ENCODE assay signal across 11 cellular contexts in genomic region chr12:80632835-80633234, GRCh38.
A peak's percentile ranks its signal among the peaks of the same experiment; 100 is the strongest.
DNase-seq lines count a peak whose midpoint lies in the region; ATAC-seq and TF ChIP-seq lines count a peak whose summit lies in the region.
"Had no signal": no experiment of that assay in that cellular context is flagged by ENCODE, and none has a peak within 500 bp of the region (broad histone marks: within the 10 kb centered on the region; RNA-seq: fewer than 3 reads in every experiment).

No MANE protein-coding gene starts in this region.

- no peak overlapping the region for H3K27ac ChIP-seq in A673 (ENCODE audit: low read depth, low read length, poor library complexity, severe bottlenecking)
- no peak overlapping the region for H3K27ac ChIP-seq in OCI-LY1 (ENCODE audit: low read depth, low read length, poor library complexity, severe bottlenecking)

- no peaks in the 10 kb centered on the region for H3K36me3 Mint-ChIP-seq in CD14-positive monocyte
- no peaks in the 10 kb centered on the region for H3K36me3 Mint-ChIP-seq in natural killer cell treated with Interleukin-12 subunit alpha and Interleukin-12 subunit beta and Interleukin-15 and Interleukin-18, amount 100 ng/mL, for 72 hours

- intact Hi-C loops in A673 (cut with micrococcal nuclease; ENCODE audit: unreplicated experiment) (no loop called here), CD14-positive monocyte (cut with micrococcal nuclease) (no loop called here)

- no peak overlapping the region for H3K27ac Mint-ChIP-seq in CD14-positive monocyte
- H3K27ac Mint-ChIP-seq in natural killer cell treated with Interleukin-12 subunit alpha and Interleukin-12 subunit beta and Interleukin-15 and Interleukin-18, amount 100 ng/mL, for 72 hours, result no peak overlapping the region

- no peaks in the 10 kb centered on the region for H3K9me2 ChIP-seq in OCI-LY1 (ENCODE audit: low read depth, low read length)

- H3F3A ChIP-seq in OCI-LY1 (ENCODE audit: insufficient read depth, low read length), result no peaks in the 10 kb centered on the region

- no peak overlapping the region for H2AFZ ChIP-seq in OCI-LY1 (ENCODE audit: low read length)

- no peaks in the 10 kb centered on the region for H3K36me3 ChIP-seq in A673 (ENCODE audit: insufficient read depth, low read length, poor library complexity, severe bottlenecking)
- no peaks in the 10 kb centered on the region for H3K36me3 ChIP-seq in OCI-LY1 (ENCODE audit: insufficient read depth, low read length)

- no peak overlapping the region for H3K4me3 Mint-ChIP-seq in CD14-positive monocyte
- no peak overlapping the region for H3K4me3 Mint-ChIP-seq in natural killer cell treated with Interleukin-12 subunit alpha and Interleukin-12 subunit beta and Interleukin-15 and Interleukin-18, amount 100 ng/mL, for 72 hours
- H3K4me3 Mint-ChIP-seq: central memory CD8-positive, alpha-beta T cell had no signal

- TF ChIP-seq CTCF in A673 (conservative IDR thresholded peaks at IDR 0.05; ENCODE audit: low read depth, low read length) (peak; percentile 57), GM13976 (IDR thresholded peaks at IDR 0.05; ENCODE audit: borderline replicate concordance, control extremely low read depth, extremely low read depth, insufficient read depth, missing control alignments) (peak; percentile 27), OCI-LY1 (IDR thresholded peaks at IDR 0.05; ENCODE audit: low read length) (peak; percentile 46; the same call in 1 of the 2 replicates), CD14-positive monocyte (IDR thresholded peaks at IDR 0.05) (no peak)

- H3K79me2 ChIP-seq in OCI-LY1 (ENCODE audit: insufficient read depth, low read length), result no peaks in the 10 kb centered on the region

- H3K27me3 Mint-ChIP-seq in CD14-positive monocyte (ENCODE audit: low read depth in 3 of 3), result peaks cover 0 to 3% (median 1%) of the 10 kb centered on the region in 3 donors
- no peaks in the 10 kb centered on the region for H3K27me3 Mint-ChIP-seq in natural killer cell treated with Interleukin-12 subunit alpha and Interleukin-12 subunit beta and Interleukin-15 and Interleukin-18, amount 100 ng/mL, for 72 hours
- H3K27me3 Mint-ChIP-seq: central memory CD8-positive, alpha-beta T cell had no signal

- POLR2A ChIA-PET in A673 (lab: Charles Lee; ENCODE audit: low non-redundant PET), result no interaction called here

- CTCF ChIA-PET in A673 (lab: Charles Lee), result no interaction called here

- no peak for ATAC-seq in GM18861 (IDR thresholded peaks at IDR 0.05; ENCODE audit: unreplicated experiment)
- ATAC-seq in natural killer cell treated with Interleukin-12 subunit alpha and Interleukin-12 subunit beta and Interleukin-15 and Interleukin-18, amount 100 ng/mL, for 72 hours, result no peak
- ATAC-seq: mucosa of descending colon had no signal

- in situ Hi-C loops in GM13976 (cut with MboI; ENCODE audit: low sequenced_read_pairs, unreplicated experiment), result no loop called here

- H3K4me1 Mint-ChIP-seq in CD14-positive monocyte, result no peaks in the 10 kb centered on the region
- H3K4me1 Mint-ChIP-seq in natural killer cell treated with Interleukin-12 subunit alpha and Interleukin-12 subunit beta and Interleukin-15 and Interleukin-18, amount 100 ng/mL, for 72 hours (ENCODE audit: low read depth in 2 of 2), result no peaks in the 10 kb centered on the region
- H3K4me1 Mint-ChIP-seq: central memory CD8-positive, alpha-beta T cell had no signal

- H3K9me3 Mint-ChIP-seq in CD14-positive monocyte, result no peaks in the 10 kb centered on the region
- H3K9me3 Mint-ChIP-seq in natural killer cell treated with Interleukin-12 subunit alpha and Interleukin-12 subunit beta and Interleukin-15 and Interleukin-18, amount 100 ng/mL, for 72 hours, result peaks cover 14% of the 10 kb centered on the region

- DNase-seq in A673 (ENCODE audit: low spot score) (peak; percentile 54), GM13976 (ENCODE audit: low spot score) (no peak), glomerular visceral epithelial cell (ENCODE audit: extremely low spot score) (peak; percentile 5), CD14-positive monocyte (ENCODE audit: low spot score) (no peak)
- DNase-seq in stimulated activated CD4-positive, alpha-beta T cell treated with anti-CD3 and anti-CD28 coated beads, Interleukin-4, amount 100 ng/mL, for 4 hours, result no peak
- no peak for DNase-seq in natural killer cell treated with Interleukin-12 subunit alpha and Interleukin-12 subunit beta and Interleukin-15 and Interleukin-18, amount 100 ng/mL, for 72 hours (ENCODE audit: low spot score)
- DNase-seq: mucosa of descending colon, T1000 had no signal

- H3K4me1 ChIP-seq in A673 (ENCODE audit: insufficient read depth, low read length, poor library complexity, severe bottlenecking), result peaks cover 5% of the 10 kb centered on the region
- H3K4me1 ChIP-seq in OCI-LY1 (ENCODE audit: insufficient read depth, low read length, severe bottlenecking), result no peaks in the 10 kb centered on the region

- H3K4me3 ChIP-seq in A673 (ENCODE audit: low read depth, low read length, poor library complexity, severe bottlenecking) (no peak overlapping the region), OCI-LY1 (ENCODE audit: low read depth, low read length, poor library complexity, severe bottlenecking) (no peak overlapping the region)
- H3K4me3 ChIP-seq: mucosa of descending colon had no signal

- no peaks in the 10 kb centered on the region for H3K9me3 ChIP-seq in A673 (ENCODE audit: low read depth, low read length, poor library complexity, severe bottlenecking)
- no peaks in the 10 kb centered on the region for H3K9me3 ChIP-seq in OCI-LY1 (ENCODE audit: low read length)
- H3K9me3 ChIP-seq: mucosa of descending colon had no signal

- BruUV-seq in A673 (replicated peaks; lab: Mats Ljungman, UMichigan), result no TSS peak

- H3K4me2 ChIP-seq in OCI-LY1 (ENCODE audit: low read length), result no peak overlapping the region

- no peak overlapping the region for H3K9ac ChIP-seq in OCI-LY1 (ENCODE audit: low read length)

- H4K20me1 ChIP-seq in OCI-LY1 (ENCODE audit: insufficient read depth, low read length), result no peaks in the 10 kb centered on the region

- no peaks in the 10 kb centered on the region for H3K27me3 ChIP-seq in A673 (replicated peaks; ENCODE audit: insufficient read depth, low read depth, low read length, poor library complexity)
- no peaks in the 10 kb centered on the region for H3K27me3 ChIP-seq in OCI-LY1 (ENCODE audit: insufficient read depth, low read length)

Comparison
In these comparisons a context has a peak if more than half of its experiments do, and no peak if none do; other contexts are left out.
1. DNase-seq: peak in A673 (single experiment) and glomerular visceral epithelial cell (single experiment); none in GM13976 (single experiment), stimulated activated CD4-positive, alpha-beta T cell treated with anti-CD3 and anti-CD28 coated beads, Interleukin-4, amount 100 ng/mL, for 4 hours (0 of 2), CD14-positive monocyte (single experiment) and natural killer cell treated with Interleukin-12 subunit alpha and Interleukin-12 subunit beta and Interleukin-15 and Interleukin-18, amount 100 ng/mL, for 72 hours (single experiment).